Comparison of ENCODE assay signal across 14 cellular contexts in the genomic region with DNA sequence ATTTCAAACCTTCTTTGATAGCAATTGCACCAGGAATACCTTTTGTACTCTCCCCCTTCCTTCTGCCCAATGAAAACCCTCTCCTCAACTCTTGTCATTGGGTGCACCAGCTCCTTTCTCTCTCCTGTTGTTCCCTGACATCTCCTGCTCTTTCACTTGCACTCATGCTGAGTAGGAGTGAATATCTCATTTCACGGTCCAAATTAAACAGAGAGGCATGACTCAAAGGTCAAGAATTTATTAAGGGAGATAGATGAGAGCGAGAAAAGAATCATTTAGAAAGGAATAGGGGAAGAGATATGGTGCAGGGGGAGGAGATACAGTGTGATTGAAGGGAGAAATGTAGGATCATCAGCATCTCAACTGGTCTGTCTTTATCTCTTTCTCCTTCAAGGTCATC. TPM values are rescaled to one million over a fixed set of nuclear protein-coding genes. Genes with fewer than 3 reads are reported as not detected.
A peak's percentile ranks its signal among the peaks of the same experiment; 100 is the strongest.
DNase-seq lines count a peak whose midpoint lies in the region; ATAC-seq and TF ChIP-seq lines count a peak whose summit lies in the region.
"Had no signal": no experiment of that assay in that cellular context is flagged by ENCODE, and none has a peak within 500 bp of the region (broad histone marks: within the 10 kb centered on the region; RNA-seq: fewer than 3 reads in every experiment).

No MANE protein-coding gene starts in this region.

- H3K4me1 ChIP-seq in SJCRH30 (peaks cover 31% of the 10 kb centered on the region), endodermal cell (ENCODE audit: control insufficient read depth, insufficient read depth, low read length) (no peaks in the 10 kb centered on the region), neutrophil (ENCODE audit: control insufficient read depth in 1 of 2, insufficient read depth in 1 of 2, low read depth in 1 of 2, low read length in 1 of 2) (peaks cover 44 to 46% of the 10 kb centered on the region in 2 experiments)
- H3K4me1 ChIP-seq: testis had no signal

- H3K27ac ChIP-seq in SJCRH30 (peak overlapping the region; percentile 93), endodermal cell (ENCODE audit: low read depth, low read length) (peak overlapping the region; percentile 37), neutrophil (peak overlapping the region; percentile 73)
- H3K27ac ChIP-seq: testis had no signal

- H3K27me3 ChIP-seq in SJCRH30 (no peaks in the 10 kb centered on the region), endodermal cell (ENCODE audit: control insufficient read depth, insufficient read depth, low read length, poor library complexity, severe bottlenecking) (no peaks in the 10 kb centered on the region), neutrophil (no peaks in the 10 kb centered on the region)
- H3K27me3 ChIP-seq: dorsolateral prefrontal cortex, testis had no signal

- no peak overlapping the region for H3K4me3 Mint-ChIP-seq in T-helper 2 cell treated with Interferon-gamma antibody and Interleukin-4, amounts not matched to agents 5 μg/mL and 100 μg/mL, for 36 hours
- no peak overlapping the region for H3K4me3 Mint-ChIP-seq in endodermal cell
- H3K4me3 Mint-ChIP-seq: activated naive CD4-positive, alpha-beta T cell treated with anti-CD3 and anti-CD28 coated beads, Interleukin-2, amount 10 ng/mL, durations not matched to agents 7 days and 5 days had no signal

- DNase-seq in T-helper 2 cell treated with Interferon-gamma antibody and Interleukin-4, amounts not matched to agents 5 μg/mL and 100 μg/mL, for 36 hours (ENCODE audit: low spot score) = no peak
- DNase-seq in T-helper 2 cell = no peak
- DNase-seq in SJCRH30 = peak; percentile 48 to 76
- no peak for DNase-seq in endodermal cell
- no peak for DNase-seq in NCI-H526 treated with DMSO at 0.1 percent for 48 hours (lab: John Stamatoyannopoulos, UW)
- DNase-seq in activated CD4-positive, alpha-beta T cell treated with anti-CD3 and anti-CD28 coated beads for 1 hour = no peak
- DNase-seq: 8988T; activated naive CD4-positive, alpha-beta T cell treated with anti-CD3 and anti-CD28 coated beads, Interleukin-2, amount 10 ng/mL, durations not matched to agents 7 days and 5 days; dorsolateral prefrontal cortex; glutamatergic neuron; NCI-H2107; testis had no signal

- no peak overlapping the region for H3K9ac ChIP-seq in endodermal cell (ENCODE audit: extremely low read depth, low read length, poor library complexity, severe bottlenecking)

- no peaks in the 10 kb centered on the region for H3K27me3 Mint-ChIP-seq in T-helper 2 cell treated with Interferon-gamma antibody and Interleukin-4, amounts not matched to agents 5 μg/mL and 100 μg/mL, for 36 hours (ENCODE audit: low read depth)
- no peaks in the 10 kb centered on the region for H3K27me3 Mint-ChIP-seq in endodermal cell (ENCODE audit: insufficient read depth)
- H3K27me3 Mint-ChIP-seq: activated naive CD4-positive, alpha-beta T cell treated with anti-CD3 and anti-CD28 coated beads, Interleukin-2, amount 10 ng/mL, durations not matched to agents 7 days and 5 days had no signal

- H3K9me3 ChIP-seq in SJCRH30 (replicated peaks) (no peaks in the 10 kb centered on the region), endodermal cell (ENCODE audit: control insufficient read depth, low read length) (no peaks in the 10 kb centered on the region), neutrophil (no peaks in the 10 kb centered on the region)
- H3K9me3 ChIP-seq: testis had no signal

- H3K27ac Mint-ChIP-seq in T-helper 2 cell treated with Interferon-gamma antibody and Interleukin-4, amounts not matched to agents 5 μg/mL and 100 μg/mL, for 36 hours = peak overlapping the region; percentile 49
- no peak overlapping the region for H3K27ac Mint-ChIP-seq in endodermal cell

- H3K4me3 ChIP-seq in SJCRH30 (no peak overlapping the region), endodermal cell (ENCODE audit: low read length) (no peak overlapping the region), neutrophil (ENCODE audit: low read depth in 1 of 2, low read length in 1 of 2) (no peak overlapping the region)
- H3K4me3 ChIP-seq: dorsolateral prefrontal cortex, testis had no signal

- no peak for TF ChIP-seq CTCF in endodermal cell (conservative IDR thresholded peaks at IDR 0.05)
- TF ChIP-seq CTCF in neutrophil (IDR thresholded peaks at IDR 0.05) = no peak

- H3K9me3 Mint-ChIP-seq in T-helper 2 cell treated with Interferon-gamma antibody and Interleukin-4, amounts not matched to agents 5 μg/mL and 100 μg/mL, for 36 hours = no peaks in the 10 kb centered on the region
- H3K9me3 Mint-ChIP-seq in endodermal cell = no peaks in the 10 kb centered on the region
- H3K9me3 Mint-ChIP-seq: activated naive CD4-positive, alpha-beta T cell treated with anti-CD3 and anti-CD28 coated beads, Interleukin-2, amount 10 ng/mL, durations not matched to agents 7 days and 5 days had no signal

- H3K4me1 Mint-ChIP-seq in T-helper 2 cell treated with Interferon-gamma antibody and Interleukin-4, amounts not matched to agents 5 μg/mL and 100 μg/mL, for 36 hours (ENCODE audit: low read depth) = peaks cover 45% of the 10 kb centered on the region
- H3K4me1 Mint-ChIP-seq in endodermal cell = peaks cover 16% of the 10 kb centered on the region

- 83 to 89% methylated on average over 1 to 2 of the region's 2 CpGs for WGBS in endodermal cell (ENCODE audit: insufficient coverage in 1 of 2, insufficient read length in 1 of 2), 2 experiments

- H3K36me3 ChIP-seq in SJCRH30 (peaks cover 37% of the 10 kb centered on the region), endodermal cell (ENCODE audit: control insufficient read depth, insufficient read depth, low read length) (no peaks in the 10 kb centered on the region), neutrophil (peaks cover 86% of the 10 kb centered on the region)

- no peak for ATAC-seq in HG03135 (IDR thresholded peaks at IDR 0.05; ENCODE audit: unreplicated experiment)

- peaks cover 78% of the 10 kb centered on the region for H3K36me3 Mint-ChIP-seq in T-helper 2 cell treated with Interferon-gamma antibody and Interleukin-4, amounts not matched to agents 5 μg/mL and 100 μg/mL, for 36 hours (ENCODE audit: low read depth)
- H3K36me3 Mint-ChIP-seq in endodermal cell (ENCODE audit: low read depth) = peaks cover 4% of the 10 kb centered on the region

RNA-seq across cellular contexts. Expression of gene AIM2, which starts 22.1 kb away (rescaled TPM):
- not detected in 2 replicates for total RNA-seq in SJCRH30 (2014; rRNA removed; shearing (Covaris generic))
- total RNA-seq in endodermal cell = 1 to 10 TPM; 2.0 to 4.2 TPM
- 2.9 TPM for polyA plus RNA-seq in endodermal cell (2013, experiment 1 of 2)
- 2.8 TPM for polyA plus RNA-seq in endodermal cell (2013, experiment 2 of 2)

RNA-seq across cellular contexts. Expression of gene IFI16, which starts 44.7 kb away (rescaled TPM):
- total RNA-seq in SJCRH30 (2014; rRNA removed; shearing (Covaris generic)) = 55.5 and 63.8 TPM in 2 replicates
- 10 to 100 TPM; 10.4 to 11.9 TPM for total RNA-seq in endodermal cell
- 8.3 TPM for polyA plus RNA-seq in endodermal cell (2013, experiment 1 of 2)
- polyA plus RNA-seq in endodermal cell (2013, experiment 2 of 2) = 10.8 TPM

Comparison
In these comparisons a context has a peak if more than half of its experiments do, and no peak if none do; other contexts are left out.
1. DNase-seq: peak in SJCRH30 (2 of 2); none in T-helper 2 cell treated with Interferon-gamma antibody and Interleukin-4, amounts not matched to agents 5 μg/mL and 100 μg/mL, for 36 hours (single experiment), T-helper 2 cell (0 of 5), endodermal cell (single experiment), NCI-H526 treated with DMSO at 0.1 percent for 48 hours (single experiment) and activated CD4-positive, alpha-beta T cell treated with anti-CD3 and anti-CD28 coated beads for 1 hour (single experiment).
2. H3K27ac ChIP-seq: peak in every context shown above with its lines; median percentile 93 in SJCRH30; 73 in neutrophil; 37 in endodermal cell.